ENCODE assay signal across 14 cellular contexts in the genomic region with DNA sequence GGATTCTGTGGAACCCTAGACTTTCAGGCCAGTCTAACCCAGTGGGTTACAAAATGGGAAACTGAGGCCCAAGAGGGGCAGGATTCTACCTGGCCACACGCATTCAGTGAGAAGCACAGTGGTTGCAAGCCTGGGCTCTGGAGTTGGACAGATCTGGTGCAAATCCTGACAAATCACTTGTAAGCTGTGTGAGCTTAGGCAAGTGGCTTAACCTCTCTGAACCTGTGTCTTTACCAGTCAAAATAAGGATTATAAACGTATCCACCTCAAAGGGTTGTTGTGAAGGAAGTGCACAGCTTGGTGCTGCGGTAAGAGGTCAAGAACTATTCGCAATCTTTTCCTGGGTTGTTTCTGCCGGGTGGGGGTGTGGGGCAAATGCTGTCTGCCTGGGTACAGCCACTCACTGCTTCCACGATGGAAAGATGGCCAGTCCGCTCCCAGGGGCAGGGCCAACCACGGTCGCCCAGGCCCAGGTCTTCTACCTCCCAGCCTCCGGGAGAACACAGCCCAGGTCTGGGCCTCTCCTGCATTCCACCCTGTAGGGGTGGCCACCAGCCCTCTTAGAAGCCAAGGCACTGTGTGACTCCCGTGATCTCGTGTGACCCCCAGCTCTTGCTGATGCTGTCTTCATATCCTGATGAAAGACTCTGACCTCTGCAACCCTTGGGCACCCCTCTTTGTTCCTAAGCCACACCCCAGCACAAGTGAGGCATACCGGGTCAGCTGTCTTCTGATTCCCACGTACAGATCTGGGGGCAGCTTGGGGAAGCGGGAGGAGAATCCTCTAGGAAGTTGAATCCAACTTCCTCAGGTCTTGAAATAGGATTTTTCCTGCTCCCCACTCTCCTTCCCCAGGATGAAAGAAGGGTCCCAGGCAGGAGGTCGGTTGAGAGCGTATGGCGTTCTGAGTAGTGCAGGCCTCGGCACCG. TPM values are rescaled to one million over a fixed set of nuclear protein-coding genes. Genes with fewer than 3 reads are reported as not detected.
A peak's percentile ranks its signal among the peaks of the same experiment; 100 is the strongest.
DNase-seq lines count a peak whose midpoint lies in the region; ATAC-seq and TF ChIP-seq lines count a peak whose summit lies in the region.
"Had no signal": no experiment of that assay in that cellular context is flagged by ENCODE, and none has a peak within 500 bp of the region (broad histone marks: within the 10 kb centered on the region; RNA-seq: fewer than 3 reads in every experiment).

No MANE protein-coding gene starts in this region.

- H3K27me3 ChIP-seq in KMS-11 (ENCODE audit: insufficient read depth, low read depth) (no peaks in the 10 kb centered on the region), iPS-15b (ENCODE audit: control insufficient read depth, insufficient read depth, low read length) (peaks cover 38% of the 10 kb centered on the region)

- H4K20me1 ChIP-seq in KMS-11 (ENCODE audit: insufficient read depth): no peaks in the 10 kb centered on the region

- H3K27ac ChIP-seq in KMS-11: no peak overlapping the region

- peak overlapping the region; percentile 32; the same call in 1 of the 2 replicates for H2AFZ ChIP-seq in KMS-11 (ENCODE audit: low read depth)

- peak; percentile 52 for DNase-seq in activated CD8-positive, alpha-beta memory T cell treated with anti-CD3 and anti-CD28 coated beads for 24 hours
- DNase-seq in activated CD8-positive, alpha-beta memory T cell treated with anti-CD3 and anti-CD28 coated beads, Interleukin-2, amount 10 ng/mL, durations not matched to agents 7 days and 5 days: no peak
- DNase-seq in retinal pigment epithelial cell (ENCODE audit: low read depth) (no peak), NCI-H1930 (lab: John Stamatoyannopoulos, UW) (no peak), globus pallidus (ENCODE audit: low spot score) (no peak)
- no peak for DNase-seq in stimulated activated CD8-positive, alpha-beta memory T cell treated with anti-CD3 and anti-CD28 coated beads, Interleukin-4, amount 100 ng/mL, for 48 hours

- no peak for ATAC-seq in activated CD8-positive, alpha-beta memory T cell treated with anti-CD3 and anti-CD28 coated beads, Interleukin-2, amount 10 ng/mL, durations not matched to agents 7 days and 5 days

- no peak overlapping the region for H3K4me3 Mint-ChIP-seq in activated CD8-positive, alpha-beta memory T cell treated with anti-CD3 and anti-CD28 coated beads, Interleukin-2, amount 10 ng/mL, durations not matched to agents 7 days and 5 days
- H3K4me3 Mint-ChIP-seq: activated CD4-positive, alpha-beta T cell treated with anti-CD3 and anti-CD28 coated beads, Interleukin-2, amount 10 ng/mL, durations not matched to agents 7 days and 5 days; central memory CD8-positive, alpha-beta T cell; HFFc6; natural killer cell had no signal

- H3K36me3 ChIP-seq in KMS-11 (ENCODE audit: insufficient read depth) (no peaks in the 10 kb centered on the region), iPS-15b (ENCODE audit: control insufficient read depth, insufficient read depth, low read length) (no peaks in the 10 kb centered on the region)
- H3K36me3 ChIP-seq: uterus had no signal

- H3K9me3 ChIP-seq in iPS-15b (ENCODE audit: control insufficient read depth, insufficient read depth, low read length): no peaks in the 10 kb centered on the region
- H3K9me3 ChIP-seq: uterus had no signal

- H3K9ac ChIP-seq in KMS-11 (no peak overlapping the region), iPS-15b (ENCODE audit: low read depth, low read length) (no peak overlapping the region)

- no peak overlapping the region for H3K4me2 ChIP-seq in KMS-11

- TF ChIP-seq CTCF in KMS-11 (conservative IDR thresholded peaks at IDR 0.05; ENCODE audit: low read depth, low read length): no peak
- no peak for TF ChIP-seq CTCF in retinal pigment epithelial cell (conservative IDR thresholded peaks at IDR 0.05; ENCODE audit: low read depth, low read length)

- H3K36me3 Mint-ChIP-seq in activated CD8-positive, alpha-beta memory T cell treated with anti-CD3 and anti-CD28 coated beads, Interleukin-2, amount 10 ng/mL, durations not matched to agents 7 days and 5 days: no peaks in the 10 kb centered on the region
- H3K36me3 Mint-ChIP-seq: natural killer cell, T-cell had no signal

- H3K9me3 Mint-ChIP-seq in activated CD8-positive, alpha-beta memory T cell treated with anti-CD3 and anti-CD28 coated beads, Interleukin-2, amount 10 ng/mL, durations not matched to agents 7 days and 5 days (ENCODE audit: low read depth): no peaks in the 10 kb centered on the region
- H3K9me3 Mint-ChIP-seq: activated CD4-positive, alpha-beta T cell treated with anti-CD3 and anti-CD28 coated beads, Interleukin-2, amount 10 ng/mL, durations not matched to agents 7 days and 5 days; central memory CD8-positive, alpha-beta T cell; HFFc6; natural killer cell; T-cell had no signal

- H3K4me1 ChIP-seq in KMS-11 (ENCODE audit: low read depth, poor library complexity, severe bottlenecking) (peaks cover 3% of the 10 kb centered on the region), iPS-15b (ENCODE audit: control insufficient read depth, insufficient read depth, low read length) (peaks cover 2% of the 10 kb centered on the region)

- CTCF ChIA-PET in activated CD8-positive, alpha-beta memory T cell treated with anti-CD3 and anti-CD28 coated beads, Interleukin-2, amount 10 ng/mL, durations not matched to agents 7 days and 5 days (lab: Charles Lee): interaction anchor here (0.8 to 2.2 kb wide), 11 partner anchors 13 to 142 kb away, joined by 3 to 26 read pairs (median 3); no protein-coding TSS in a partner anchor

- H3K27me3 Mint-ChIP-seq in activated CD8-positive, alpha-beta memory T cell treated with anti-CD3 and anti-CD28 coated beads, Interleukin-2, amount 10 ng/mL, durations not matched to agents 7 days and 5 days: peaks cover 58% of the 10 kb centered on the region

- H3K4me3 ChIP-seq in KMS-11 (IDR thresholded peaks at IDR 0.05; ENCODE audit: insufficient read depth, low read depth, low read length): no peak overlapping the region
- H3K4me3 ChIP-seq in iPS-15b (ENCODE audit: low read depth, low read length): peak overlapping the region; percentile 53
- peak overlapping the region; percentile 48 for H3K4me3 ChIP-seq in retinal pigment epithelial cell (ENCODE audit: low read length)

- peaks cover 4% of the 10 kb centered on the region for H3K4me1 Mint-ChIP-seq in activated CD8-positive, alpha-beta memory T cell treated with anti-CD3 and anti-CD28 coated beads, Interleukin-2, amount 10 ng/mL, durations not matched to agents 7 days and 5 days
- H3K4me1 Mint-ChIP-seq: central memory CD8-positive, alpha-beta T cell; natural killer cell had no signal

- H3K27ac Mint-ChIP-seq in activated CD8-positive, alpha-beta memory T cell treated with anti-CD3 and anti-CD28 coated beads, Interleukin-2, amount 10 ng/mL, durations not matched to agents 7 days and 5 days: no peak overlapping the region
- H3K27ac Mint-ChIP-seq: activated CD4-positive, alpha-beta T cell treated with anti-CD3 and anti-CD28 coated beads, Interleukin-2, amount 10 ng/mL, durations not matched to agents 7 days and 5 days; HFFc6; natural killer cell had no signal

- no peaks in the 10 kb centered on the region for H3K79me2 ChIP-seq in KMS-11 (ENCODE audit: insufficient read depth, low read depth)

RNA-seq across cellular contexts. Expression of gene CHRNA3, which starts 1.5 kb away (rescaled TPM):
- total RNA-seq in activated CD8-positive, alpha-beta memory T cell treated with anti-CD3 and anti-CD28 coated beads, Interleukin-2, amount 10 ng/mL, durations not matched to agents 7 days and 5 days: not detected
- total RNA-seq: activated CD4-positive, alpha-beta T cell treated with anti-CD3 and anti-CD28 coated beads, Interleukin-2, amount 10 ng/mL, durations not matched to agents 7 days and 5 days; HFFc6; natural killer cell; T-cell had no signal

RNA-seq across cellular contexts. Expression of gene CHRNB4, which starts 21.7 kb away (rescaled TPM):
- not detected for total RNA-seq in activated CD8-positive, alpha-beta memory T cell treated with anti-CD3 and anti-CD28 coated beads, Interleukin-2, amount 10 ng/mL, durations not matched to agents 7 days and 5 days
- total RNA-seq: activated CD4-positive, alpha-beta T cell treated with anti-CD3 and anti-CD28 coated beads, Interleukin-2, amount 10 ng/mL, durations not matched to agents 7 days and 5 days; HFFc6; natural killer cell; T-cell had no signal

RNA-seq across cellular contexts. Expression of gene CHRNA5, which starts 54.0 kb away (rescaled TPM):
- 1 to 10 TPM; 2.3 to 6.8 TPM for total RNA-seq in activated CD8-positive, alpha-beta memory T cell treated with anti-CD3 and anti-CD28 coated beads, Interleukin-2, amount 10 ng/mL, durations not matched to agents 7 days and 5 days
